In the genomic region with DNA sequence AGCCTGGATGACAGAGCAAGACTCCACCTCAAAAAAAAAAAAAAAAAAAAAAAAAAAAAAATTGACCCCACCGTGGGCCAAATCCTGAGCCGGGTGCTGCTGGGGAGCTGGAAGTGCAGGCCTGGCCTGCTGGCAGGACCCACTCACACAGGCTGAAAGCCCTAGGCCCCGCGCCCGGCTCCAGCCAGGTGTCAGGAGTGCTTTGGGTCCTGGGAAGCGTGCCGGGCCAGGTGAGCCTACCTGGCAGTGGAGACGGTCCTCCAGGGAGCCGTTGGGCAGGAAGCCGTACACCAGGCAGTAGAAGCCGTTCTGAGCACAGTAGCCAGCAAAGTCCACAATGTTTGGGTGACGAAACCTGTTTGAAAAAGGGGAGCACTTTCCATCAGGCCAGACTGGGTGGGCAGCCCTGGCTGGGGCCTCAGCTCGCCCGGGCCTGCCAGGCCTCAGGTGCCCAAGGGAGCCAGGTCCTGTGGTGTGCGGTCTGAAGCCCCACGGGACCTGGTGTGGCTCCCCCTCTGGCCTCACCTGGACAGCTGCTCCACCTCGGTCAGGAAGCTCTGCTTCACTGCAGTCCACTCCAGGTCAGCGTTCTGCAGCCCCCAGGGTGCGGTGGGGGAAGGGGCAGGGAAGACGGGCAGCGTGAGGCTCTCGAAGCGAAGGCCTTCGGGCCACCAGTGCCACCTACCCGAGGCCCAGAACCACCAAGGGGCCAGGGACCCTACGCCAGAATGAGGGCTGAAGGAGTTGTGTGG, we compare ENCODE assay signal across 9 cellular contexts. TPM values are rescaled to one million over a fixed set of nuclear protein-coding genes. Genes with fewer than 3 reads are reported as not detected.
A peak's percentile ranks its signal among the peaks of the same experiment; 100 is the strongest.
DNase-seq lines count a peak whose midpoint lies in the region; ATAC-seq, FAIRE-seq and TF ChIP-seq lines count a peak whose summit lies in the region.
"Had no signal": no experiment of that assay in that cellular context is flagged by ENCODE, and none has a peak within 500 bp of the region (broad histone marks: within the 10 kb centered on the region; RNA-seq: fewer than 3 reads in every experiment).

No MANE protein-coding gene starts in this region.

- no peaks in the 10 kb centered on the region for H3K27me3 Mint-ChIP-seq in T-helper 1 cell treated with Interleukin-12 subunit alpha and Interleukin-12 subunit beta and Interleukin-4 antibody, amounts not matched to agents 30 μg/mL and 1 μg/mL, for 36 hours (ENCODE audit: low read depth)

- peaks cover 8% of the 10 kb centered on the region for H3K4me1 Mint-ChIP-seq in T-helper 1 cell treated with Interleukin-12 subunit alpha and Interleukin-12 subunit beta and Interleukin-4 antibody, amounts not matched to agents 30 μg/mL and 1 μg/mL, for 36 hours (ENCODE audit: low read depth)

- peak overlapping the region; percentile 86 for H3K4me3 Mint-ChIP-seq in T-helper 1 cell treated with Interleukin-12 subunit alpha and Interleukin-12 subunit beta and Interleukin-4 antibody, amounts not matched to agents 30 μg/mL and 1 μg/mL, for 36 hours

- DNase-seq in T-helper 1 cell (no peak), Peyer's patch (no peak), small intestine (no peak), NCI-H1417 treated with DMSO at 0.1 percent for 48 hours (lab: John Stamatoyannopoulos, UW) (no peak), NCI-H1694 (lab: John Stamatoyannopoulos, UW) (no peak)

- 61 to 76% methylated on average over 24 to 26 of the region's 26 CpGs for WGBS in esophagus, 2 donors
- 53 to 74% (median 72%) methylated on average over 20 to 26 of the region's 26 CpGs for WGBS in small intestine, 3 donors

- H3K27me3 ChIP-seq in Peyer's patch (no peaks in the 10 kb centered on the region), esophagus (ENCODE audit: control insufficient read depth in 1 of 2, insufficient read depth in 2 of 2, low read length in 2 of 2) (no peaks in the 10 kb centered on the region), small intestine (ENCODE audit: control insufficient read depth in 2 of 2, insufficient read depth in 2 of 2, low read length in 2 of 2) (no peaks in the 10 kb centered on the region)

- no peak for TF ChIP-seq POLR2A in Peyer's patch (IDR thresholded peaks at IDR 0.05)

- H3K9me3 Mint-ChIP-seq in T-helper 1 cell treated with Interleukin-12 subunit alpha and Interleukin-12 subunit beta and Interleukin-4 antibody, amounts not matched to agents 30 μg/mL and 1 μg/mL, for 36 hours, result no peaks in the 10 kb centered on the region

- H3K36me3 ChIP-seq in Peyer's patch (peaks cover 0 to 25% (median 0%) of the 10 kb centered on the region in 3 donors), esophagus (ENCODE audit: control insufficient read depth in 2 of 2, insufficient read depth in 2 of 2, low read length in 1 of 2) (peaks cover 0 to 19% of the 10 kb centered on the region in 2 donors), small intestine (ENCODE audit: control insufficient read depth in 2 of 2, insufficient read depth in 2 of 2, low read length in 2 of 2) (peaks cover 0 to 4% of the 10 kb centered on the region in 2 donors)

- no peak overlapping the region for H3K27ac Mint-ChIP-seq in T-helper 1 cell treated with Interleukin-12 subunit alpha and Interleukin-12 subunit beta and Interleukin-4 antibody, amounts not matched to agents 30 μg/mL and 1 μg/mL, for 36 hours

- H3K4me3 ChIP-seq in Peyer's patch (peak overlapping the region in 3 of 4 donors; percentile 61 to 69 (median 64)), esophagus (ENCODE audit: low read depth in 1 of 2, low read length in 2 of 2) (peak overlapping the region in 1 of 2 donors; percentile 53), small intestine (ENCODE audit: low read depth in 1 of 2, low read length in 2 of 2) (peak overlapping the region; percentile 13 to 66)

- H3K4me1 ChIP-seq in Peyer's patch (no peaks in the 10 kb centered on the region), esophagus (ENCODE audit: control insufficient read depth in 2 of 2, insufficient read depth in 2 of 2, low read length in 1 of 2) (peaks cover 0 to 13% of the 10 kb centered on the region in 2 donors), small intestine (ENCODE audit: control insufficient read depth in 2 of 2, insufficient read depth in 1 of 2, low read depth in 1 of 2, low read length in 1 of 2) (no peaks in the 10 kb centered on the region)

- FAIRE-seq in small intestine (lab: Jason Lieb, UNC), result no peak

- H3K36me3 Mint-ChIP-seq in T-helper 1 cell treated with Interleukin-12 subunit alpha and Interleukin-12 subunit beta and Interleukin-4 antibody, amounts not matched to agents 30 μg/mL and 1 μg/mL, for 36 hours (ENCODE audit: low read depth), result peaks cover 8% of the 10 kb centered on the region

- H3K27ac ChIP-seq in Peyer's patch, result peak overlapping the region in 3 of 4 donors; percentile 81 to 92 (median 89)
- H3K27ac ChIP-seq in esophagus (ENCODE audit: low read depth in 2 of 2, low read length in 1 of 2), result peak overlapping the region; percentile 42 to 59
- peak overlapping the region in 1 of 2 donors; percentile 79 for H3K27ac ChIP-seq in small intestine (ENCODE audit: low read depth in 1 of 2, low read length in 1 of 2)

- ATAC-seq in HG03469 (IDR thresholded peaks at IDR 0.05; ENCODE audit: unreplicated experiment), result no peak
- ATAC-seq: right cardiac atrium had no signal

- no peaks in the 10 kb centered on the region for H3K9me3 ChIP-seq in Peyer's patch
- no peaks in the 10 kb centered on the region for H3K9me3 ChIP-seq in esophagus (ENCODE audit: control insufficient read depth in 2 of 2, insufficient read depth in 1 of 2, low read depth in 1 of 2, low read length in 1 of 2)
- no peaks in the 10 kb centered on the region for H3K9me3 ChIP-seq in small intestine (ENCODE audit: control insufficient read depth, low read depth)

- no peak for TF ChIP-seq CTCF in Peyer's patch (IDR thresholded peaks at IDR 0.05)

RNA-seq across cellular contexts. Expression of gene IRAK1, which starts 1.8 kb away (rescaled TPM):
- total RNA-seq in Peyer's patch, result 100 to 1,000 TPM; 111 to 150 (median 122) TPM
- polyA plus RNA-seq in esophagus (10 to 100 TPM; 58.8 to 61.8 TPM), small intestine (100 to 1,000 TPM; 115 to 135 (median 118) TPM)

RNA-seq across cellular contexts. Expression of gene TMEM187, which starts 45.4 kb away (rescaled TPM):
- 10 to 100 TPM; 10.7 to 32.6 (median 12.8) TPM for total RNA-seq in Peyer's patch
- 1 to 10 TPM; 2.5 to 3.3 TPM for polyA plus RNA-seq in esophagus
- polyA plus RNA-seq in small intestine, result 10 to 100 TPM in 1 of 3 donors, 1 to 10 TPM in 2; 4.2 to 10.1 (median 4.3) TPM

RNA-seq across cellular contexts. Expression of gene HCFC1, which starts 46.3 kb away (rescaled TPM):
- total RNA-seq in Peyer's patch, result 10 to 100 TPM; 44.1 to 70.6 (median 55.6) TPM
- polyA plus RNA-seq in esophagus (10 to 100 TPM; 13.0 to 15.9 TPM), small intestine (10 to 100 TPM in 1 of 3 donors, 1 to 10 TPM in 2; 7.6 to 29.6 (median 9.5) TPM)
